24 cellular contexts compared by ENCODE assay signal in the genomic region with DNA sequence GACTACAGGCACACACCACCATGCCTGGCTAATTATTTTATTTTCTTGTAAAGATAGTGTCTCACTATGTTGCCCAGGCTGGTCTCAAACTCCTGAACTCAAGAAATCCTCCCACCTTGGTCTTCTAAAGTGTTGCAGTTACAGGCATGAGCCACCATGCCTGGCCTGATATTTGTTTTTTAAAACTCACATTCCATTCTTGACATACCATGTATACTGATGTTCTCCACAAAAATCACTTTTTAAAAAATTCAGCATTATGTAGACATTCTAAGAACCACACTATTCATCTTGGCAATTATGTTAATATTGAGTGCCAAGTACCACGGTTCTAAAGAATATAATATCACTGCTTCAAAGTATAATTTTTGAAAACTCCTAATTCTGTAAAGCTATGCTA.
"Had no signal": no experiment of that assay in that cellular context is flagged by ENCODE, and none has a peak within 500 bp of the region (broad histone marks: within the 10 kb centered on the region; RNA-seq: fewer than 3 reads in every experiment).

No MANE protein-coding gene starts in this region.

- H3K27me3 ChIP-seq: brain microvascular endothelial cell, esophagus muscularis mucosa, gastrocnemius medialis, right atrium auricular region, spleen, suprapubic skin, tibial artery had no signal

- DNase-seq: activated CD4-positive, alpha-beta memory T cell treated with anti-CD3 and anti-CD28 coated beads, Interleukin-2, amount 10 ng/mL, durations not matched to agents 7 days and 5 days; activated CD4-positive, alpha-beta T cell treated with anti-CD3 and anti-CD28 coated beads, Interleukin-2, amount 10 ng/mL, durations not matched to agents 24 days and 14 days; activated CD4-positive, CD25-positive, alpha-beta regulatory T cell treated with anti-CD3 and anti-CD28 coated beads, Interleukin-2, amount 50 U/mL, for 72 hours; activated naive CD8-positive, alpha-beta T cell treated with anti-CD3 and anti-CD28 coated beads, Interleukin-2, amount 50 U/mL, for 24 hours; activated T-cell treated with anti-CD3 and anti-CD28 coated beads, Interleukin-2, amount 50 U/mL, for 4 hours; anterior cingulate cortex; brain microvascular endothelial cell; cortex of kidney; endodermal cell; gastrocnemius medialis; glutamatergic neuron; islet precursor cell; left ventricle myocardium inferior; mucosa of descending colon; spleen; stimulated activated naive CD4-positive, alpha-beta T cell; T1000; tibial artery had no signal

- ATAC-seq: activated naive CD8-positive, alpha-beta T cell treated with anti-CD3 and anti-CD28 coated beads, Interleukin-2, amount 50 U/mL, for 24 hours; activated T-cell treated with anti-CD3 and anti-CD28 coated beads, Interleukin-2, amount 50 U/mL, for 4 hours; activated T-helper 17 cell treated with anti-CD3 and anti-CD28 coated beads, Interleukin-2, amount 50 U/mL, for 72 hours; gastrocnemius medialis; mucosa of descending colon; natural killer cell treated with Interleukin-12 subunit alpha and Interleukin-12 subunit beta and Interleukin-15 and Interleukin-18, amount 100 ng/mL, for 72 hours had no signal

- H3K4me3 ChIP-seq: esophagus muscularis mucosa, gastrocnemius medialis, left ventricle myocardium inferior, lung, mucosa of descending colon, right atrium auricular region, spleen, suprapubic skin, tibial artery had no signal

- H3K9me3 ChIP-seq: esophagus muscularis mucosa, gastrocnemius medialis, left ventricle myocardium inferior, mucosa of descending colon, right atrium auricular region, spleen, suprapubic skin, tibial artery had no signal

- H3K4me1 ChIP-seq: esophagus muscularis mucosa, gastrocnemius medialis, left ventricle myocardium inferior, right atrium auricular region, spleen, suprapubic skin, tibial artery had no signal

- H3K27ac ChIP-seq: brain microvascular endothelial cell, esophagus muscularis mucosa, gastrocnemius medialis, left ventricle myocardium inferior, right atrium auricular region, spleen, suprapubic skin, tibial artery had no signal
